8 cellular contexts compared by ENCODE assay signal in the genomic region with DNA sequence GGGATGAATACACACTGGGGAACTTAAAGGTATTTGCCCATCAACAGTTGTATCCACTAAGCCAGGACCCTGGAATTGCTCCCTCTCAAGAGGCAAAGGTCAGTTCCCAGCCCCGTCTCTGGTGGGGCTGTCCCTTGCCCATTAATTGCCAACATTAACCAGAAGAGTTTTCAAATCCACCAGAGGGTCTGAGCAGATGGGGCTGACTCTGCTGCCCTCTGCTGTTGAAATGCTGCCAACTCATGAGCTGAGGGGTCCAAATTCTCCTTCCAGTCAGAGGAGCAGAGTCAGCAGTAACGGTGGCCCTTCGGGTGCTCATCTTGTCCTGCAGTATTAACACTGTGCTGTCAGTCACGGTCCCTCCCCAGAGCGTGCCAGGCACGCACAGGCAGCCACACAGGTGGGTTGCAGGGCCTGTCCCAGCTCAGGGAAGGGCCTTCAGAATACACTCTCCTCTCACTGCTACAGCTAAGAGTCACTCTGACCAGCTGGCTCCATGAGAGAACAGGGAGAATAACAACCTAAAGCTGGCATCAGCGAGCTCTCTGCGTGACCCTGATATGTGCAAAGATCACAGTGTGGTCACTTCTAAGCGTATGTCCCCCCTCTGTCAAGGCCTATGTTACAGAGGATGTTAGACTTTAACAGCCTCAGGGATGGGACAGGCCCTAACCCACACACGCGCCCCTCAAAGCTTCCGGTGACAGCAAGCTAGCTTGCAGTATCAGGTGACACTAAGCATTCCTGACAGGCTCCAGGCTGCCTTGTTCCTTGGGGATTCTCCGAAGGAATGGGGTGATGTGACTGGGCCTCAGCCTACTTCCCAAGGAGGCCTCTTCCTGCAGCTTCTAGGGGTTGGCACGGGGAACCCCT. TPM values are rescaled to one million over a fixed set of nuclear protein-coding genes. Genes with fewer than 3 reads are reported as not detected.
DNase-seq lines count a peak whose midpoint lies in the region; ATAC-seq and TF ChIP-seq lines count a peak whose summit lies in the region.

No MANE protein-coding gene starts in this region.

- TF ChIP-seq CTCF in HEK293 (tag by site-specific recombination; IDR thresholded peaks at IDR 0.05) = peak; percentile 65

- H3K4me1 ChIP-seq in HEK293 (ENCODE audit: control insufficient read depth, insufficient read depth, low read length) (no peaks in the 10 kb centered on the region), ectodermal cell (ENCODE audit: control insufficient read depth, insufficient read depth, low read length) (peaks cover 7% of the 10 kb centered on the region)

- H3K36me3 Mint-ChIP-seq in activated CD4-positive, alpha-beta memory T cell treated with anti-CD3 and anti-CD28 coated beads for 36 hours = peaks cover 52% of the 10 kb centered on the region
- H3K36me3 Mint-ChIP-seq in memory B cell = peaks cover 18% of the 10 kb centered on the region

- DNase-seq in COLO668 (lab: John Stamatoyannopoulos, UW; ENCODE audit: unreplicated experiment) (peak; percentile 60), NCI-H526 treated with DMSO at 0.1 percent for 48 hours (lab: John Stamatoyannopoulos, UW) (peak; percentile 30), memory B cell (ENCODE audit: low spot score in 2 of 2) (peak; percentile 73 to 76)
- DNase-seq in activated CD4-positive, alpha-beta memory T cell treated with anti-CD3 and anti-CD28 coated beads for 36 hours = peak; percentile 81
- peak; percentile 46 to 59 for DNase-seq in stimulated activated CD8-positive, alpha-beta memory T cell treated with anti-CD3 and anti-CD28 coated beads, Interleukin-4, amount 100 ng/mL, for 1 hour (ENCODE audit: low read depth in 2 of 2, low spot score in 1 of 2)

- H3K27ac Mint-ChIP-seq in activated CD4-positive, alpha-beta memory T cell treated with anti-CD3 and anti-CD28 coated beads for 36 hours = peak overlapping the region; percentile 54
- no peak overlapping the region for H3K27ac Mint-ChIP-seq in memory B cell

- H3K27ac ChIP-seq in HEK293 (ENCODE audit: extremely low read depth, low read depth, low read length) = no peak overlapping the region
- H3K27ac ChIP-seq in ectodermal cell (ENCODE audit: insufficient read depth, low read depth, low read length, poor library complexity, severe bottlenecking) = peak overlapping the region; percentile 58

- H3K4me1 Mint-ChIP-seq in activated CD4-positive, alpha-beta memory T cell treated with anti-CD3 and anti-CD28 coated beads for 36 hours (ENCODE audit: low read depth) = peaks cover 9% of the 10 kb centered on the region
- peaks cover 7% of the 10 kb centered on the region for H3K4me1 Mint-ChIP-seq in memory B cell

- 61 to 62% methylated on average over 14 of the region's 14 CpGs for WGBS in ectodermal cell, 2 experiments

- H3K4me3 ChIP-seq in HEK293 (ENCODE audit: low read depth, low read length) (no peak overlapping the region), ectodermal cell (ENCODE audit: insufficient read depth, low read depth, low read length) (no peak overlapping the region)

- H3K27me3 Mint-ChIP-seq in activated CD4-positive, alpha-beta memory T cell treated with anti-CD3 and anti-CD28 coated beads for 36 hours = no peaks in the 10 kb centered on the region
- no peaks in the 10 kb centered on the region for H3K27me3 Mint-ChIP-seq in memory B cell

- POLR2A ChIA-PET in HEK293 (lab: Yijun Ruan, JAX) = interaction anchor here (0.8 kb wide), 1 partner anchor 130 kb away, joined by 4 read pairs; the partner anchor contains the start of gene MAPKBP1
- POLR2A ChIA-PET in activated CD4-positive, alpha-beta memory T cell treated with anti-CD3 and anti-CD28 coated beads for 36 hours (lab: Charles Lee) = interaction anchor here (0.6 to 0.7 kb wide), 2 partner anchors 66 to 68 kb away, joined by 3 to 5 read pairs; partner anchors contain the start of gene EHD4

- CTCF ChIA-PET in HEK293 (lab: Yijun Ruan, JAX) = interaction anchor here (0.5 to 2.6 kb wide), 27 partner anchors 10 to 803 kb away, joined by 3 to 33 read pairs (median 4); partner anchors contain the start of gene MAPKBP1
- CTCF ChIA-PET in activated CD4-positive, alpha-beta memory T cell treated with anti-CD3 and anti-CD28 coated beads for 36 hours (lab: Charles Lee) = interaction anchor here (0.6 to 4.7 kb wide), 50 partner anchors 10 to 1032 kb away, joined by 3 to 58 read pairs (median 4); partner anchors contain the start of genes EHD4, JMJD7, MAPKBP1 and SPTBN5

- H3K36me3 ChIP-seq in HEK293 (ENCODE audit: control insufficient read depth in 2 of 2, insufficient read depth in 1 of 2, low read length in 2 of 2) (peaks cover 0 to 35% of the 10 kb centered on the region in 2 experiments; a peak in 2 of 3 replicates), ectodermal cell (ENCODE audit: control insufficient read depth, insufficient read depth, low read length) (peaks cover 8% of the 10 kb centered on the region)

- H3K9me3 ChIP-seq in HEK293 (ENCODE audit: control insufficient read depth, insufficient read depth, low read depth, low read length) (no peaks in the 10 kb centered on the region), ectodermal cell (ENCODE audit: control insufficient read depth, low read length) (no peaks in the 10 kb centered on the region)

- peaks cover 5% of the 10 kb centered on the region for H3K9me3 Mint-ChIP-seq in activated CD4-positive, alpha-beta memory T cell treated with anti-CD3 and anti-CD28 coated beads for 36 hours
- peaks cover 4% of the 10 kb centered on the region for H3K9me3 Mint-ChIP-seq in memory B cell

- no peaks in the 10 kb centered on the region for H3K27me3 ChIP-seq in ectodermal cell (ENCODE audit: control insufficient read depth, insufficient read depth, low read length, poor library complexity, severe bottlenecking)

- ATAC-seq in memory B cell (ENCODE audit: low read depth) (peak; percentile 96), HG02981 (IDR thresholded peaks at IDR 0.05; ENCODE audit: unreplicated experiment) (no peak)

- intact Hi-C loops in activated CD4-positive, alpha-beta memory T cell treated with anti-CD3 and anti-CD28 coated beads for 36 hours (cut with micrococcal nuclease) = loop anchor here (1.0 to 10.0 kb wide), 3 partner anchors 73 to 320 kb away; partner anchors contain the start of gene MAPKBP1

- no peak overlapping the region for H3K4me3 Mint-ChIP-seq in activated CD4-positive, alpha-beta memory T cell treated with anti-CD3 and anti-CD28 coated beads for 36 hours
- no peak overlapping the region for H3K4me3 Mint-ChIP-seq in memory B cell

TF ChIP-seq in HEK293, 187 proteins besides CTCF, POLR2A, EP300 and RAD21:
- TF ChIP-seq ZNF660 (tag by site-specific recombination; IDR thresholded peaks at IDR 0.05) (0 out of 2 replicates have a peak, but pooled peaks have one; percentile 32), KLF10 (tag by site-specific recombination; IDR thresholded peaks at IDR 0.05) (no peak), ZNF654 (tag by site-specific recombination; IDR thresholded peaks at IDR 0.05; ENCODE audit: low read depth) (peak; percentile 83)
TF ChIP-seq in HEK293: peak in this region for 2.

RNA-seq across cellular contexts. Expression of gene SPTBN5, which starts 10.9 kb away (rescaled TPM):
- total RNA-seq in activated CD4-positive, alpha-beta memory T cell treated with anti-CD3 and anti-CD28 coated beads for 36 hours = 1 to 10 TPM in 1 of 2 experiments, under 1 TPM in 1; 0.88 to 1.6 TPM
- 0.33 TPM for polyA plus RNA-seq in ectodermal cell (2013, experiment 1 of 4)
- polyA plus RNA-seq in ectodermal cell (2013, experiment 2 of 4) = 0.25 TPM
- polyA plus RNA-seq in ectodermal cell (2013, experiment 3 of 4) = 0.11 TPM
- polyA plus RNA-seq in ectodermal cell (2013, experiment 4 of 4) = 0.12 TPM

Comparison
In these comparisons a context has a peak if more than half of its experiments do, and no peak if none do; other contexts are left out.
1. DNase-seq: peak in every context shown above with its lines; median percentile 81 in activated CD4-positive, alpha-beta memory T cell treated with anti-CD3 and anti-CD28 coated beads for 36 hours; 74 in memory B cell; 60 in COLO668; 52 in stimulated activated CD8-positive, alpha-beta memory T cell treated with anti-CD3 and anti-CD28 coated beads, Interleukin-4, amount 100 ng/mL, for 1 hour; 30 in NCI-H526 treated with DMSO at 0.1 percent for 48 hours.